In the genomic region with DNA sequence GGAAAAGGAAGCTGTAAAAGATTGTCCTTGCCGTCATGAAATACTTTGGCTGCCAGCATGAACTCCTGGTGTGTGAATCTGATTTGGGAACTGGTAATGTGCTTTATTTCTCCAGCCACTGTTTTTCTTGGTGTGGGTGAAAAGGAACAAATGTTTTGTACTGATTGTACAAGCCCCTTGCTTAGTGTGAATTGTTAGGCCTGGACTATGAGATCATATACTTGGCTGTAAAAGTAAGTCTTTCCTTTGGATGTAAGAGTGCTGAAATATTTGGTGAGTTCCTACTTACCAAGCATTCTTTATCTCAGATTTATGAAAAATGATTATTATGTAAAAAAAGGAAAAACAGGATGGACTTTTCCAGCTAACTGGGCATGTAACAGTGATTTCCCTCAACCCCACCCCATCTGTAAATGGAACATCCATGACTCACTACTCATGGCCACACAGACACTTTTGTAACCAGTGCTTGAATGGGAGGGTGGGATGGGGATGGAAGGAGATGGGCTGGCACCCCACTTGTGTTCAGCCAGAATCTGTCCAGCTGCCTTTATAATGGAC, we compare ENCODE assay signal across 8 cellular contexts. TPM values are rescaled to one million over a fixed set of nuclear protein-coding genes. Genes with fewer than 3 reads are reported as not detected.
DNase-seq lines count a peak whose midpoint lies in the region; ATAC-seq, FAIRE-seq and TF ChIP-seq lines count a peak whose summit lies in the region.

No MANE protein-coding gene starts in this region.

- ATAC-seq in left cardiac atrium (peak; percentile 77 to 91), HG02852 (IDR thresholded peaks at IDR 0.05; ENCODE audit: unreplicated experiment) (no peak)

- H3K27me3 ChIP-seq in astrocyte (ENCODE audit: insufficient read depth, low read length) (no peaks in the 10 kb centered on the region), rectal smooth muscle tissue (ENCODE audit: control insufficient read depth, insufficient read depth, low read length) (no peaks in the 10 kb centered on the region), H7 (ENCODE audit: control insufficient read depth, insufficient read depth, low read length) (no peaks in the 10 kb centered on the region)

- intact Hi-C loops in left cardiac atrium (cut with DNase I), result no loop called here

- H3K9me3 Mint-ChIP-seq in astrocyte (ENCODE audit: unreplicated experiment), result no peaks in the 10 kb centered on the region
- no peaks in the 10 kb centered on the region for H3K9me3 Mint-ChIP-seq in activated CD4-positive, alpha-beta T cell treated with anti-CD3 and anti-CD28 coated beads, Interleukin-2, amount 10 ng/mL, durations not matched to agents 7 days and 5 days

- DNase-seq in Daoy (ENCODE audit: low read depth) (peak; percentile 41), astrocyte (ENCODE audit: low read depth) (peak; percentile 88), left cardiac atrium (peak; percentile 36), H7 (no peak)
- DNase-seq in stimulated activated CD8-positive, alpha-beta memory T cell treated with anti-CD3 and anti-CD28 coated beads, Interleukin-4, amount 100 ng/mL, for 48 hours, result no peak
- no peak for DNase-seq in activated CD4-positive, alpha-beta T cell treated with anti-CD3 and anti-CD28 coated beads, Interleukin-2, amount 10 ng/mL, durations not matched to agents 7 days and 5 days

- no peaks in the 10 kb centered on the region for H3K36me3 Mint-ChIP-seq in astrocyte (ENCODE audit: low read depth, unreplicated experiment)
- H3K36me3 Mint-ChIP-seq in activated CD4-positive, alpha-beta T cell treated with anti-CD3 and anti-CD28 coated beads, Interleukin-2, amount 10 ng/mL, durations not matched to agents 7 days and 5 days (ENCODE audit: low read depth), result peaks cover 7% of the 10 kb centered on the region

- TF ChIP-seq CTCF in astrocyte (IDR thresholded peaks at IDR 0.05; ENCODE audit: insufficient read depth, low read depth, low read length), result no peak

- peak overlapping the region; percentile 77 for H3K27ac Mint-ChIP-seq in astrocyte (ENCODE audit: unreplicated experiment)
- H3K27ac Mint-ChIP-seq in activated CD4-positive, alpha-beta T cell treated with anti-CD3 and anti-CD28 coated beads, Interleukin-2, amount 10 ng/mL, durations not matched to agents 7 days and 5 days, result no peak overlapping the region

- CTCF ChIA-PET in activated CD4-positive, alpha-beta T cell treated with anti-CD3 and anti-CD28 coated beads, Interleukin-2, amount 10 ng/mL, durations not matched to agents 7 days and 5 days (lab: Charles Lee), result interaction anchor here (0.8 to 1.5 kb wide), 4 partner anchors 9 to 13 kb away, joined by 3 to 7 read pairs (median 4); no protein-coding TSS in a partner anchor

- no peaks in the 10 kb centered on the region for H3K9me3 ChIP-seq in astrocyte (ENCODE audit: insufficient read depth, low read depth, low read length)

- peak overlapping the region; percentile 48 for H2AFZ ChIP-seq in astrocyte (ENCODE audit: low read depth, low read length)

- peak; percentile 58 for FAIRE-seq in astrocyte (lab: Jason Lieb, UNC)

- H3K27ac ChIP-seq in astrocyte (ENCODE audit: low read depth, low read length) (peak overlapping the region; percentile 84), rectal smooth muscle tissue (ENCODE audit: low read depth, low read length) (peak overlapping the region; percentile 72)

- H3K4me1 ChIP-seq in astrocyte (ENCODE audit: insufficient read depth, low read length) (peaks cover 24% of the 10 kb centered on the region), rectal smooth muscle tissue (ENCODE audit: control insufficient read depth, insufficient read depth, low read length) (peaks cover 9% of the 10 kb centered on the region)

- H3K4me1 Mint-ChIP-seq in astrocyte (ENCODE audit: low read depth, unreplicated experiment), result peaks cover 32% of the 10 kb centered on the region
- peaks cover 57% of the 10 kb centered on the region for H3K4me1 Mint-ChIP-seq in activated CD4-positive, alpha-beta T cell treated with anti-CD3 and anti-CD28 coated beads, Interleukin-2, amount 10 ng/mL, durations not matched to agents 7 days and 5 days

- H3K4me3 ChIP-seq in astrocyte (ENCODE audit: insufficient read depth, low read depth, low read length) (no peak overlapping the region), rectal smooth muscle tissue (ENCODE audit: low read length) (no peak overlapping the region), H7 (ENCODE audit: insufficient read depth, low read depth, low read length) (no peak overlapping the region)

- H3K79me2 ChIP-seq in astrocyte (ENCODE audit: insufficient read depth, low read length), result peaks cover 98% of the 10 kb centered on the region

- no peak overlapping the region for H3K4me3 Mint-ChIP-seq in astrocyte (ENCODE audit: unreplicated experiment)
- H3K4me3 Mint-ChIP-seq in activated CD4-positive, alpha-beta T cell treated with anti-CD3 and anti-CD28 coated beads, Interleukin-2, amount 10 ng/mL, durations not matched to agents 7 days and 5 days, result no peak overlapping the region

- H3K27me3 Mint-ChIP-seq in astrocyte (ENCODE audit: low read depth, unreplicated experiment), result no peaks in the 10 kb centered on the region
- no peaks in the 10 kb centered on the region for H3K27me3 Mint-ChIP-seq in activated CD4-positive, alpha-beta T cell treated with anti-CD3 and anti-CD28 coated beads, Interleukin-2, amount 10 ng/mL, durations not matched to agents 7 days and 5 days

- POLR2A ChIA-PET in activated CD4-positive, alpha-beta T cell treated with anti-CD3 and anti-CD28 coated beads, Interleukin-2, amount 10 ng/mL, durations not matched to agents 7 days and 5 days (lab: Charles Lee), result no interaction called here

- H3K4me2 ChIP-seq in astrocyte (ENCODE audit: low read length), result peak overlapping the region; percentile 65

- peaks cover 21% of the 10 kb centered on the region for H4K20me1 ChIP-seq in astrocyte (ENCODE audit: insufficient read depth, low read length)

- H3K9ac ChIP-seq in astrocyte (ENCODE audit: low read length) (peak overlapping the region; percentile 62), rectal smooth muscle tissue (ENCODE audit: low read length) (no peak overlapping the region)

- H3K36me3 ChIP-seq in astrocyte (ENCODE audit: insufficient read depth, low read length), result no peaks in the 10 kb centered on the region
- H3K36me3 ChIP-seq in rectal smooth muscle tissue (ENCODE audit: control insufficient read depth, insufficient read depth, low read length), result no peaks in the 10 kb centered on the region
- no peaks in the 10 kb centered on the region for H3K36me3 ChIP-seq in H7 (replicated peaks; ENCODE audit: control insufficient read depth, insufficient read depth, low read length)

RNA-seq across cellular contexts. Expression of a gene that starts 6.3 kb away (rescaled TPM):
- 5.2 and 12.5 TPM in 2 replicates for total RNA-seq in Daoy (2014; rRNA removed; shearing (Covaris generic))
- total RNA-seq in astrocyte (18.4 and 18.5 TPM in 2 replicates), left cardiac atrium (10 to 100 TPM; 40.6 to 55.3 TPM)
- total RNA-seq in H7 (2014; rRNA removed; shearing (Covaris generic)), result 5.9 and 9.2 TPM in 2 replicates
- 10 to 100 TPM; 16.0 to 16.4 TPM for total RNA-seq in activated CD4-positive, alpha-beta T cell treated with anti-CD3 and anti-CD28 coated beads, Interleukin-2, amount 10 ng/mL, durations not matched to agents 7 days and 5 days

RNA-seq across cellular contexts. Expression of a gene that starts 52.0 kb away (rescaled TPM):
- 47.8 and 50.3 TPM in 2 replicates for total RNA-seq in Daoy (2014; rRNA removed; shearing (Covaris generic))
- total RNA-seq in astrocyte, result 27.8 and 30.4 TPM in 2 replicates
- total RNA-seq in left cardiac atrium, result 10 to 100 TPM; 22.6 to 30.7 TPM
- 31.1 and 37.2 TPM in 2 replicates for total RNA-seq in H7 (2014; rRNA removed; shearing (Covaris generic))
- total RNA-seq in activated CD4-positive, alpha-beta T cell treated with anti-CD3 and anti-CD28 coated beads, Interleukin-2, amount 10 ng/mL, durations not matched to agents 7 days and 5 days, result 10 to 100 TPM; 35.5 to 41.3 TPM

Comparison
In these comparisons a context has a peak if more than half of its experiments do, and no peak if none do; other contexts are left out.
1. DNase-seq: peak in Daoy (single experiment), astrocyte (single experiment) and left cardiac atrium (single experiment); none in stimulated activated CD8-positive, alpha-beta memory T cell treated with anti-CD3 and anti-CD28 coated beads, Interleukin-4, amount 100 ng/mL, for 48 hours (single experiment), H7 (single experiment) and activated CD4-positive, alpha-beta T cell treated with anti-CD3 and anti-CD28 coated beads, Interleukin-2, amount 10 ng/mL, durations not matched to agents 7 days and 5 days (single experiment).